Comparison of ENCODE assay signal across 1 cellular context in genomic region chr6:85421963-85422362, GRCh38.
TF ChIP-seq lines count a peak whose summit lies in the region.

No MANE protein-coding gene starts in this region.

TF ChIP-seq in GM23338, 12 proteins besides CTCF, POLR2A, EP300 and RAD21 (continued from another document):
- TF ChIP-seq CREB1 (CRISPR knock-in tag; IDR thresholded peaks at IDR 0.05; ENCODE audit: low read depth) (no peak), NANOG (IDR thresholded peaks at IDR 0.05; ENCODE audit: borderline replicate concordance) (no peak), JUNB (IDR thresholded peaks at IDR 0.05; ENCODE audit: unreplicated experiment) (no peak), REST (IDR thresholded peaks at IDR 0.05; ENCODE audit: unreplicated experiment) (no peak), POLR2AphosphoS5 (IDR thresholded peaks at IDR 0.05; ENCODE audit: low read depth) (no peak), ZNF331 (CRISPR knock-in tag; IDR thresholded peaks at IDR 0.05; ENCODE audit: low read depth) (no peak), ZNF462 (CRISPR knock-in tag; IDR thresholded peaks at IDR 0.05) (no peak), ETS1 (IDR thresholded peaks at IDR 0.05) (no peak), STAT1 (IDR thresholded peaks at IDR 0.05; ENCODE audit: unreplicated experiment) (no peak), EZH2 (IDR thresholded peaks at IDR 0.05; ENCODE audit: low read depth, unreplicated experiment) (no peak)
